13 cellular contexts compared by ENCODE assay signal in genomic region chr12:65878540-65878939, GRCh38. TPM values are rescaled to one million over a fixed set of nuclear protein-coding genes. Genes with fewer than 3 reads are reported as not detected.
A peak's percentile ranks its signal among the peaks of the same experiment; 100 is the strongest.
DNase-seq lines count a peak whose midpoint lies in the region; ATAC-seq and TF ChIP-seq lines count a peak whose summit lies in the region.
"Had no signal": no experiment of that assay in that cellular context is flagged by ENCODE, and none has a peak within 500 bp of the region (broad histone marks: within the 10 kb centered on the region; RNA-seq: fewer than 3 reads in every experiment).

No MANE protein-coding gene starts in this region.

- ATAC-seq in gastrocnemius medialis: no peak
- ATAC-seq: K562, right cardiac atrium had no signal

- H3K9me3 ChIP-seq in gastrocnemius medialis: no peaks in the 10 kb centered on the region

- no peak for TF ChIP-seq POLR2A in gastrocnemius medialis (IDR thresholded peaks at IDR 0.05)

- H3K36me3 Mint-ChIP-seq in chondrocyte (ENCODE audit: low read depth): no peaks in the 10 kb centered on the region

- H3K27ac ChIP-seq in gastrocnemius medialis: no peak overlapping the region

- in situ Hi-C loops in gastrocnemius medialis (cut with MboI; ENCODE audit: low sequenced_read_pairs in 4 of 4): no loop called here

- no peaks in the 10 kb centered on the region for H3K27me3 Mint-ChIP-seq in chondrocyte (ENCODE audit: low read depth)

- H3K4me3 Mint-ChIP-seq in chondrocyte (ENCODE audit: unreplicated experiment): peak overlapping the region; percentile 25

- TF ChIP-seq CTCF in chondrocyte (IDR thresholded peaks at IDR 0.05) (peak; percentile 74), gastrocnemius medialis (IDR thresholded peaks at IDR 0.05 in 4 of 5, conservative IDR thresholded peaks at IDR 0.05 in 1 of 5) (no peak)

- no peaks in the 10 kb centered on the region for H3K36me3 ChIP-seq in gastrocnemius medialis

- no peak overlapping the region for H3K4me3 ChIP-seq in gastrocnemius medialis
- H3K4me3 ChIP-seq: K562 had no signal

- peak; percentile 15 for DNase-seq in Ammon's horn (ENCODE audit: low spot score)
- peak; percentile 18 for DNase-seq in LHCN-M2 (ENCODE audit: low read depth)
- no peak for DNase-seq in chondrocyte (ENCODE audit: low spot score)
- DNase-seq in myocyte (ENCODE audit: low read depth): peak; percentile 51
- no peak for DNase-seq in NCI-H1048 (lab: John Stamatoyannopoulos, UW)
- no peak for DNase-seq in gastrocnemius medialis
- DNase-seq in SHP77 treated with DMSO at 0.1 percent for 48 hours (lab: John Stamatoyannopoulos, UW): no peak
- no peak for DNase-seq in NCI-H1417 (lab: John Stamatoyannopoulos, UW)
- DNase-seq: activated gamma-delta T cell; effector CD8-positive, alpha-beta T cell; kidney; right cardiac atrium had no signal

- peaks cover 8 to 14% of the 10 kb centered on the region in 2 donors for H3K4me1 ChIP-seq in gastrocnemius medialis

- H3K27ac Mint-ChIP-seq in chondrocyte (ENCODE audit: unreplicated experiment): peak overlapping the region; percentile 79

- H3K9me3 Mint-ChIP-seq in chondrocyte (ENCODE audit: low read depth): no peaks in the 10 kb centered on the region

- intact Hi-C loops in gastrocnemius medialis (cut with DNase I; ENCODE audit: low total_unique reads): no loop called here

- no peaks in the 10 kb centered on the region for H3K27me3 ChIP-seq in gastrocnemius medialis

- peaks cover 74% of the 10 kb centered on the region for H3K4me1 Mint-ChIP-seq in chondrocyte (ENCODE audit: low read depth)

RNA-seq across cellular contexts. Expression of gene HMGA2, which starts 54.3 kb away (rescaled TPM):
- total RNA-seq in LHCN-M2 (2014; rRNA removed) (51.0 and 53.2 TPM in 2 replicates), chondrocyte (18.6 to 23.0 TPM (median 19.6 TPM) in 3 replicates), myocyte (2.3 TPM in 2 replicates), gastrocnemius medialis (under 1 TPM in 1 of 4 donors, not detected in 3; 0.07 TPM)
- polyA plus RNA-seq in LHCN-M2 (2012): 23.8 TPM
- 0.73 TPM for polyA plus RNA-seq in myocyte (2012)
- total RNA-seq: right cardiac atrium had no signal

Comparison
In these comparisons a context has a peak if more than half of its experiments do, and no peak if none do; other contexts are left out.
1. DNase-seq: peak in Ammon's horn (single experiment), LHCN-M2 (single experiment) and myocyte (single experiment); none in chondrocyte (single experiment), NCI-H1048 (single experiment), gastrocnemius medialis (0 of 2), SHP77 treated with DMSO at 0.1 percent for 48 hours (single experiment) and NCI-H1417 (0 of 3).